ENCODE assay signal across 1 cellular context in genomic region chr11:1195690-1196515, GRCh38.
TF ChIP-seq lines count a peak whose summit lies in the region.

No MANE protein-coding gene starts in this region.

TF ChIP-seq in HepG2, 621 proteins besides CTCF, POLR2A, EP300 and RAD21:
- TF ChIP-seq MAZ (IDR thresholded peaks at IDR 0.05; ENCODE audit: borderline replicate concordance, low read depth, low read length): no peak
- no peak for TF ChIP-seq MAZ (CRISPR knock-in tag; IDR thresholded peaks at IDR 0.05; ENCODE audit: low read depth)
- no peak for TF ChIP-seq ZNF598 (CRISPR knock-in tag; IDR thresholded peaks at IDR 0.05; ENCODE audit: borderline replicate concordance)
- TF ChIP-seq IRX3 (CRISPR knock-in tag; IDR thresholded peaks at IDR 0.05; ENCODE audit: borderline replicate concordance, low read depth): no peak
- TF ChIP-seq HNF1A (IDR thresholded peaks at IDR 0.05; ENCODE audit: low read depth): no peak
- no peak for TF ChIP-seq HNF1A (CRISPR knock-in tag; IDR thresholded peaks at IDR 0.05; ENCODE audit: borderline replicate concordance)
- TF ChIP-seq TFDP1 (CRISPR knock-in tag; IDR thresholded peaks at IDR 0.05; ENCODE audit: borderline replicate concordance): no peak
- no peak for TF ChIP-seq ZNF230 (CRISPR knock-in tag; IDR thresholded peaks at IDR 0.05)
- no peak for TF ChIP-seq FOXO4 (CRISPR knock-in tag; conservative IDR thresholded peaks at IDR 0.05)
- no peak for TF ChIP-seq PCBP2 (optimal IDR thresholded peaks at IDR 0.05; ENCODE audit: low read depth, low read length, poor library complexity, severe bottlenecking)
